ENCODE assay signal across 1 cellular context in the genomic region with DNA sequence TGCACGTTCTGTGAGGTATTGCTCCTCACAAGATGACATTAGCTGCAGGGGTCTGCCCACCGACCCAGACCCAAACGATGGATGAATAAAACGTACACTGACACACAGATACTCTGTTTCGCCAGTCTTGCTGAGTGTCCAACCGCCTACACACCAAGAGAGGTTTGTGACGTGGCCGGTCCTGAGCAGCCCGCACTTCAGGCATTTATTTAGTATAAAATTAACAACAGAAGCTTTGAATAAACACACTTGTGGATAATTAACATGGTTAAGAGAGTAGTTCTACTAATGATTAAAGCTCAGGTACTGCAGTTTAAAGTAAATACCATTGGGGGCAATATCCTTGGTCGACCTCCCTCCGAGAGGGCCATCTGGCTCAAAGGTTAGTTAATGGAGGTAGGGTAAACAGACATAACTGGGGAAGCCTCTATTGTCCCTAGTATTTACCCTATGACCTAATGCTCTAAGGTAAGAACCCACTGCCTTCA.
TF ChIP-seq lines count a peak whose summit lies in the region.

No MANE protein-coding gene starts in this region.

TF ChIP-seq in HepG2, 621 proteins besides CTCF, POLR2A, EP300 and RAD21 (continued from another document and continues in another):
- peak; percentile 91; the same call in 1 of the 2 replicates for TF ChIP-seq MIER3 (CRISPR knock-in tag; IDR thresholded peaks at IDR 0.05; ENCODE audit: borderline replicate concordance)
- TF ChIP-seq ELF4 (CRISPR knock-in tag; IDR thresholded peaks at IDR 0.05; ENCODE audit: borderline replicate concordance): no peak
- TF ChIP-seq, protein P1, sequence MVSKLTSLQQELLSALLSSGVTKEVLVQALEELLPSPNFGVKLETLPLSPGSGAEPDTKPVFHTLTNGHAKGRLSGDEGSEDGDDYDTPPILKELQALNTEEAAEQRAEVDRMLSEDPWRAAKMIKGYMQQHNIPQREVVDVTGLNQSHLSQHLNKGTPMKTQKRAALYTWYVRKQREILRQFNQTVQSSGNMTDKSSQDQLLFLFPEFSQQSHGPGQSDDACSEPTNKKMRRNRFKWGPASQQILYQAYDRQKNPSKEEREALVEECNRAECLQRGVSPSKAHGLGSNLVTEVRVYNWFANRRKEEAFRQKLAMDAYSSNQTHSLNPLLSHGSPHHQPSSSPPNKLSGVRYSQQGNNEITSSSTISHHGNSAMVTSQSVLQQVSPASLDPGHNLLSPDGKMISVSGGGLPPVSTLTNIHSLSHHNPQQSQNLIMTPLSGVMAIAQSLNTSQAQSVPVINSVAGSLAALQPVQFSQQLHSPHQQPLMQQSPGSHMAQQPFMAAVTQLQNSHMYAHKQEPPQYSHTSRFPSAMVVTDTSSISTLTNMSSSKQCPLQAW (CRISPR knock-in tag; IDR thresholded peaks at IDR 0.05): peak; percentile 89; the same call in 1 of the 2 replicates
- peak; percentile 79 for TF ChIP-seq ATF1 (CRISPR knock-in tag; IDR thresholded peaks at IDR 0.05)
- TF ChIP-seq PAX8 (CRISPR knock-in tag; IDR thresholded peaks at IDR 0.05; ENCODE audit: borderline replicate concordance): no peak
- TF ChIP-seq BRD4 (CRISPR knock-in tag; IDR thresholded peaks at IDR 0.05): no peak
- no peak for TF ChIP-seq SNAI1 (CRISPR knock-in tag; IDR thresholded peaks at IDR 0.05; ENCODE audit: borderline replicate concordance)
- TF ChIP-seq RFX1 (IDR thresholded peaks at IDR 0.05): no peak
- TF ChIP-seq, protein P2, sequence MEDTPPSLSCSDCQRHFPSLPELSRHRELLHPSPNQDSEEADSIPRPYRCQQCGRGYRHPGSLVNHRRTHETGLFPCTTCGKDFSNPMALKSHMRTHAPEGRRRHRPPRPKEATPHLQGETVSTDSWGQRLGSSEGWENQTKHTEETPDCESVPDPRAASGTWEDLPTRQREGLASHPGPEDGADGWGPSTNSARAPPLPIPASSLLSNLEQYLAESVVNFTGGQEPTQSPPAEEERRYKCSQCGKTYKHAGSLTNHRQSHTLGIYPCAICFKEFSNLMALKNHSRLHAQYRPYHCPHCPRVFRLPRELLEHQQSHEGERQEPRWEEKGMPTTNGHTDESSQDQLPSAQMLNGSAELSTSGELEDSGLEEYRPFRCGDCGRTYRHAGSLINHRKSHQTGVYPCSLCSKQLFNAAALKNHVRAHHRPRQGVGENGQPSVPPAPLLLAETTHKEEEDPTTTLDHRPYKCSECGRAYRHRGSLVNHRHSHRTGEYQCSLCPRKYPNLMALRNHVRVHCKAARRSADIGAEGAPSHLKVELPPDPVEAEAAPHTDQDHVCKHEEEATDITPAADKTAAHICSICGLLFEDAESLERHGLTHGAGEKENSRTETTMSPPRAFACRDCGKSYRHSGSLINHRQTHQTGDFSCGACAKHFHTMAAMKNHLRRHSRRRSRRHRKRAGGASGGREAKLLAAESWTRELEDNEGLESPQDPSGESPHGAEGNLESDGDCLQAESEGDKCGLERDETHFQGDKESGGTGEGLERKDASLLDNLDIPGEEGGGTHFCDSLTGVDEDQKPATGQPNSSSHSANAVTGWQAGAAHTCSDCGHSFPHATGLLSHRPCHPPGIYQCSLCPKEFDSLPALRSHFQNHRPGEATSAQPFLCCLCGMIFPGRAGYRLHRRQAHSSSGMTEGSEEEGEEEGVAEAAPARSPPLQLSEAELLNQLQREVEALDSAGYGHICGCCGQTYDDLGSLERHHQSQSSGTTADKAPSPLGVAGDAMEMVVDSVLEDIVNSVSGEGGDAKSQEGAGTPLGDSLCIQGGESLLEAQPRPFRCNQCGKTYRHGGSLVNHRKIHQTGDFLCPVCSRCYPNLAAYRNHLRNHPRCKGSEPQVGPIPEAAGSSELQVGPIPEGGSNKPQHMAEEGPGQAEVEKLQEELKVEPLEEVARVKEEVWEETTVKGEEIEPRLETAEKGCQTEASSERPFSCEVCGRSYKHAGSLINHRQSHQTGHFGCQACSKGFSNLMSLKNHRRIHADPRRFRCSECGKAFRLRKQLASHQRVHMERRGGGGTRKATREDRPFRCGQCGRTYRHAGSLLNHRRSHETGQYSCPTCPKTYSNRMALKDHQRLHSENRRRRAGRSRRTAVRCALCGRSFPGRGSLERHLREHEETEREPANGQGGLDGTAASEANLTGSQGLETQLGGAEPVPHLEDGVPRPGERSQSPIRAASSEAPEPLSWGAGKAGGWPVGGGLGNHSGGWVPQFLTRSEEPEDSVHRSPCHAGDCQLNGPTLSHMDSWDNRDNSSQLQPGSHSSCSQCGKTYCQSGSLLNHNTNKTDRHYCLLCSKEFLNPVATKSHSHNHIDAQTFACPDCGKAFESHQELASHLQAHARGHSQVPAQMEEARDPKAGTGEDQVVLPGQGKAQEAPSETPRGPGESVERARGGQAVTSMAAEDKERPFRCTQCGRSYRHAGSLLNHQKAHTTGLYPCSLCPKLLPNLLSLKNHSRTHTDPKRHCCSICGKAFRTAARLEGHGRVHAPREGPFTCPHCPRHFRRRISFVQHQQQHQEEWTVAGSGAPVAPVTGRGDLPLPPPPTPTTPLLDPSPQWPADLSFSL (CRISPR knock-in tag; IDR thresholded peaks at IDR 0.05): no peak
- TF ChIP-seq ZBTB38 (CRISPR knock-in tag; IDR thresholded peaks at IDR 0.05): peak; percentile 75; the same call in 1 of the 2 replicates
- TF ChIP-seq, protein P3, sequence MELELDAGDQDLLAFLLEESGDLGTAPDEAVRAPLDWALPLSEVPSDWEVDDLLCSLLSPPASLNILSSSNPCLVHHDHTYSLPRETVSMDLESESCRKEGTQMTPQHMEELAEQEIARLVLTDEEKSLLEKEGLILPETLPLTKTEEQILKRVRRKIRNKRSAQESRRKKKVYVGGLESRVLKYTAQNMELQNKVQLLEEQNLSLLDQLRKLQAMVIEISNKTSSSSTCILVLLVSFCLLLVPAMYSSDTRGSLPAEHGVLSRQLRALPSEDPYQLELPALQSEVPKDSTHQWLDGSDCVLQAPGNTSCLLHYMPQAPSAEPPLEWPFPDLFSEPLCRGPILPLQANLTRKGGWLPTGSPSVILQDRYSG (CRISPR knock-in tag; IDR thresholded peaks at IDR 0.05): no peak
- TF ChIP-seq, protein P4, sequence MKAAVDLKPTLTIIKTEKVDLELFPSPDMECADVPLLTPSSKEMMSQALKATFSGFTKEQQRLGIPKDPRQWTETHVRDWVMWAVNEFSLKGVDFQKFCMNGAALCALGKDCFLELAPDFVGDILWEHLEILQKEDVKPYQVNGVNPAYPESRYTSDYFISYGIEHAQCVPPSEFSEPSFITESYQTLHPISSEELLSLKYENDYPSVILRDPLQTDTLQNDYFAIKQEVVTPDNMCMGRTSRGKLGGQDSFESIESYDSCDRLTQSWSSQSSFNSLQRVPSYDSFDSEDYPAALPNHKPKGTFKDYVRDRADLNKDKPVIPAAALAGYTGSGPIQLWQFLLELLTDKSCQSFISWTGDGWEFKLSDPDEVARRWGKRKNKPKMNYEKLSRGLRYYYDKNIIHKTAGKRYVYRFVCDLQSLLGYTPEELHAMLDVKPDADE (CRISPR knock-in tag; IDR thresholded peaks at IDR 0.05): no peak
- no peak for TF ChIP-seq KLF9 (CRISPR knock-in tag; IDR thresholded peaks at IDR 0.05; ENCODE audit: low read depth)
- no peak for TF ChIP-seq ZNF607 (CRISPR knock-in tag; IDR thresholded peaks at IDR 0.05; ENCODE audit: borderline replicate concordance)
- TF ChIP-seq MED1 (CRISPR knock-in tag; IDR thresholded peaks at IDR 0.05): peak; percentile 97
- TF ChIP-seq, protein P5, sequence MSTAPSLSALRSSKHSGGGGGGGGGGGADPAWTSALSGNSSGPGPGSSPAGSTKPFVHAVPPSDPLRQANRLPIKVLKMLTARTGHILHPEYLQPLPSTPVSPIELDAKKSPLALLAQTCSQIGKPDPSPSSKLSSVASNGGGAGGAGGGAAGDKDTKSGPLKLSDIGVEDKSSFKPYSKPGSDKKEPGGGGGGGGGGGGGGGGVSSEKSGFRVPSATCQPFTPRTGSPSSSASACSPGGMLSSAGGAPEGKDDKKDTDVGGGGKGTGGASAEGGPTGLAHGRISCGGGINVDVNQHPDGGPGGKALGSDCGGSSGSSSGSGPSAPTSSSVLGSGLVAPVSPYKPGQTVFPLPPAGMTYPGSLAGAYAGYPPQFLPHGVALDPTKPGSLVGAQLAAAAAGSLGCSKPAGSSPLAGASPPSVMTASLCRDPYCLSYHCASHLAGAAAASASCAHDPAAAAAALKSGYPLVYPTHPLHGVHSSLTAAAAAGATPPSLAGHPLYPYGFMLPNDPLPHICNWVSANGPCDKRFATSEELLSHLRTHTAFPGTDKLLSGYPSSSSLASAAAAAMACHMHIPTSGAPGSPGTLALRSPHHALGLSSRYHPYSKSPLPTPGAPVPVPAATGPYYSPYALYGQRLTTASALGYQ (CRISPR knock-in tag; IDR thresholded peaks at IDR 0.05): peak; percentile 85; the same call in 1 of the 2 replicates
- no peak for TF ChIP-seq MYNN (CRISPR knock-in tag; IDR thresholded peaks at IDR 0.05; ENCODE audit: low read depth)
- no peak for TF ChIP-seq XBP1 (CRISPR knock-in tag; IDR thresholded peaks at IDR 0.05)
- TF ChIP-seq SRSF1 (optimal IDR thresholded peaks at IDR 0.05; ENCODE audit: low read depth, low read length): no peak
- no peak for TF ChIP-seq TRIM24 (CRISPR knock-in tag; IDR thresholded peaks at IDR 0.05)
- TF ChIP-seq HMGA1 (CRISPR knock-in tag; conservative IDR thresholded peaks at IDR 0.05): no peak
- TF ChIP-seq NFKBIZ (CRISPR knock-in tag; IDR thresholded peaks at IDR 0.05): 0 out of 2 replicates have a peak, but pooled peaks have one; percentile 54
- TF ChIP-seq, protein P6, sequence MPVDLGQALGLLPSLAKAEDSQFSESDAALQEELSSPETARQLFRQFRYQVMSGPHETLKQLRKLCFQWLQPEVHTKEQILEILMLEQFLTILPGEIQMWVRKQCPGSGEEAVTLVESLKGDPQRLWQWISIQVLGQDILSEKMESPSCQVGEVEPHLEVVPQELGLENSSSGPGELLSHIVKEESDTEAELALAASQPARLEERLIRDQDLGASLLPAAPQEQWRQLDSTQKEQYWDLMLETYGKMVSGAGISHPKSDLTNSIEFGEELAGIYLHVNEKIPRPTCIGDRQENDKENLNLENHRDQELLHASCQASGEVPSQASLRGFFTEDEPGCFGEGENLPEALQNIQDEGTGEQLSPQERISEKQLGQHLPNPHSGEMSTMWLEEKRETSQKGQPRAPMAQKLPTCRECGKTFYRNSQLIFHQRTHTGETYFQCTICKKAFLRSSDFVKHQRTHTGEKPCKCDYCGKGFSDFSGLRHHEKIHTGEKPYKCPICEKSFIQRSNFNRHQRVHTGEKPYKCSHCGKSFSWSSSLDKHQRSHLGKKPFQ (CRISPR knock-in tag; IDR thresholded peaks at IDR 0.05; ENCODE audit: insufficient replicate concordance): peak; percentile 54
- TF ChIP-seq SALL1 (CRISPR knock-in tag; IDR thresholded peaks at IDR 0.05): peak; percentile 72
- TF ChIP-seq, protein P7, sequence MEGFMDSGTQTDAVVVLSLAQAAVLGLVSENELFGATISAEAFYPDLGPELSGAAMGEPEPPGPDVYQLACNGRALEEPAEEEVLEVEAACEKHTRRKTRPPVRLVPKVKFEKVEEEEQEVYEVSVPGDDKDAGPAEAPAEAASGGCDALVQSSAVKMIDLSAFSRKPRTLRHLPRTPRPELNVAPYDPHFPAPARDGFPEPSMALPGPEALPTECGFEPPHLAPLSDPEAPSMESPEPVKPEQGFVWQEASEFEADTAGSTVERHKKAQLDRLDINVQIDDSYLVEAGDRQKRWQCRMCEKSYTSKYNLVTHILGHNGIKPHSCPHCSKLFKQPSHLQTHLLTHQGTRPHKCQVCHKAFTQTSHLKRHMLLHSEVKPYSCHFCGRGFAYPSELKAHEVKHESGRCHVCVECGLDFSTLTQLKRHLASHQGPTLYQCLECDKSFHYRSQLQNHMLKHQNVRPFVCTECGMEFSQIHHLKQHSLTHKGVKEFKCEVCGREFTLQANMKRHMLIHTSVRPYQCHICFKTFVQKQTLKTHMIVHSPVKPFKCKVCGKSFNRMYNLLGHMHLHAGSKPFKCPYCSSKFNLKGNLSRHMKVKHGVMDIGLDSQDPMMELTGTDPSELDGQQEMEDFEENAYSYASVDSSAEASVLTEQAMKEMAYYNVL (CRISPR knock-in tag; IDR thresholded peaks at IDR 0.05; ENCODE audit: borderline replicate concordance): peak; percentile 36; the same call in 1 of the 2 replicates
- TF ChIP-seq ZNF891 (CRISPR knock-in tag; IDR thresholded peaks at IDR 0.05): no peak
- no peak for TF ChIP-seq NFYC (CRISPR knock-in tag; IDR thresholded peaks at IDR 0.05)
- no peak for TF ChIP-seq CENPT (CRISPR knock-in tag; IDR thresholded peaks at IDR 0.05; ENCODE audit: low read depth)
- TF ChIP-seq, protein P8, sequence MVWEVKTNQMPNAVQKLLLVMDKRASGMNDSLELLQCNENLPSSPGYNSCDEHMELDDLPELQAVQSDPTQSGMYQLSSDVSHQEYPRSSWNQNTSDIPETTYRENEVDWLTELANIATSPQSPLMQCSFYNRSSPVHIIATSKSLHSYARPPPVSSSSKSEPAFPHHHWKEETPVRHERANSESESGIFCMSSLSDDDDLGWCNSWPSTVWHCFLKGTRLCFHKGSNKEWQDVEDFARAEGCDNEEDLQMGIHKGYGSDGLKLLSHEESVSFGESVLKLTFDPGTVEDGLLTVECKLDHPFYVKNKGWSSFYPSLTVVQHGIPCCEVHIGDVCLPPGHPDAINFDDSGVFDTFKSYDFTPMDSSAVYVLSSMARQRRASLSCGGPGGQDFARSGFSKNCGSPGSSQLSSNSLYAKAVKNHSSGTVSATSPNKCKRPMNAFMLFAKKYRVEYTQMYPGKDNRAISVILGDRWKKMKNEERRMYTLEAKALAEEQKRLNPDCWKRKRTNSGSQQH (CRISPR knock-in tag; IDR thresholded peaks at IDR 0.05; ENCODE audit: low read depth): 0 out of 2 replicates have a peak, but pooled peaks have one; percentile 34
- TF ChIP-seq PRPF4 (IDR thresholded peaks at IDR 0.05; ENCODE audit: low read depth, low read length, poor library complexity, severe bottlenecking): no peak
- TF ChIP-seq ZNF816 (CRISPR knock-in tag; IDR thresholded peaks at IDR 0.05; ENCODE audit: borderline replicate concordance): no peak; the same call in 1 of the 2 replicates
- TF ChIP-seq ZNF468 (CRISPR knock-in tag; IDR thresholded peaks at IDR 0.05): no peak
- no peak for TF ChIP-seq ZFP36L2 (CRISPR knock-in tag; IDR thresholded peaks at IDR 0.05)
- TF ChIP-seq, protein P9, sequence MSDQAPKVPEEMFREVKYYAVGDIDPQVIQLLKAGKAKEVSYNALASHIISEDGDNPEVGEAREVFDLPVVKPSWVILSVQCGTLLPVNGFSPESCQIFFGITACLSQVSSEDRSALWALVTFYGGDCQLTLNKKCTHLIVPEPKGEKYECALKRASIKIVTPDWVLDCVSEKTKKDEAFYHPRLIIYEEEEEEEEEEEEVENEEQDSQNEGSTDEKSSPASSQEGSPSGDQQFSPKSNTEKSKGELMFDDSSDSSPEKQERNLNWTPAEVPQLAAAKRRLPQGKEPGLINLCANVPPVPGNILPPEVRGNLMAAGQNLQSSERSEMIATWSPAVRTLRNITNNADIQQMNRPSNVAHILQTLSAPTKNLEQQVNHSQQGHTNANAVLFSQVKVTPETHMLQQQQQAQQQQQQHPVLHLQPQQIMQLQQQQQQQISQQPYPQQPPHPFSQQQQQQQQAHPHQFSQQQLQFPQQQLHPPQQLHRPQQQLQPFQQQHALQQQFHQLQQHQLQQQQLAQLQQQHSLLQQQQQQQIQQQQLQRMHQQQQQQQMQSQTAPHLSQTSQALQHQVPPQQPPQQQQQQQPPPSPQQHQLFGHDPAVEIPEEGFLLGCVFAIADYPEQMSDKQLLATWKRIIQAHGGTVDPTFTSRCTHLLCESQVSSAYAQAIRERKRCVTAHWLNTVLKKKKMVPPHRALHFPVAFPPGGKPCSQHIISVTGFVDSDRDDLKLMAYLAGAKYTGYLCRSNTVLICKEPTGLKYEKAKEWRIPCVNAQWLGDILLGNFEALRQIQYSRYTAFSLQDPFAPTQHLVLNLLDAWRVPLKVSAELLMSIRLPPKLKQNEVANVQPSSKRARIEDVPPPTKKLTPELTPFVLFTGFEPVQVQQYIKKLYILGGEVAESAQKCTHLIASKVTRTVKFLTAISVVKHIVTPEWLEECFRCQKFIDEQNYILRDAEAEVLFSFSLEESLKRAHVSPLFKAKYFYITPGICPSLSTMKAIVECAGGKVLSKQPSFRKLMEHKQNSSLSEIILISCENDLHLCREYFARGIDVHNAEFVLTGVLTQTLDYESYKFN (CRISPR knock-in tag; conservative IDR thresholded peaks at IDR 0.05): peak; percentile 99
- TF ChIP-seq DNMT1 (CRISPR knock-in tag; IDR thresholded peaks at IDR 0.05): no peak
